Comparison of ENCODE assay signal across 9 cellular contexts in the genomic region with DNA sequence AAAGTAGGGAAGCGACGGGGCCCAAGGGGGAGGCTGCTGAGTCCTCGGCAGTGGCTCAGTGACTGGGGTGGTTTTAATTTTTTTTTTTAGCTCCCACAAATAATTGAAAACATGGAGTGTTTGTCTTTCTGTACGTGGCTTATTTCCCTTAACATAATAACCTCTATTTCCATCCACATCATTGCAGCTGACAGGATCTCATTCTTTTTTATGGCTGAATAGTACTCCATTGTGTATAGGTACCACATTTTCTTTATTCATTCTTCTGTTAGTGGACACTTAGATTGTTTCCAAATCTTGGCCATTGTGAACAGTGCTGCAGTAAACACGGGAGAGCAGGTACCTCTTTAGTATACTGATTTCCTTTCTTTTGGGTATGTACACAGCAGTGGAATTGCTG.
"Had no signal": no experiment of that assay in that cellular context is flagged by ENCODE, and none has a peak within 500 bp of the region (broad histone marks: within the 10 kb centered on the region; RNA-seq: fewer than 3 reads in every experiment).

No MANE protein-coding gene starts in this region.

- H3K27ac ChIP-seq: HL-60 had no signal

- H3K4me1 ChIP-seq: HAP-1 had no signal

- DNase-seq: H7, KG1 had no signal

- H3K36me3 ChIP-seq: HAP-1 had no signal

- H3K27ac Mint-ChIP-seq: GM23338, IgD-negative memory B cell had no signal

- H3K4me3 ChIP-seq: GM23338, HAP-1 had no signal

- H3K4me2 ChIP-seq: GM23338 had no signal

- ATAC-seq: GM23338, HCT116, HepG2 had no signal

- H2AFZ ChIP-seq: GM23338 had no signal

- H3K4me3 Mint-ChIP-seq: GM23338, IgD-negative memory B cell had no signal

- H3K9me3 Mint-ChIP-seq: GM23338 had no signal

- FAIRE-seq: H1, HepG2 had no signal
